In genomic region chr13:75375329-75375728, GRCh38 we compare ENCODE assay signal across 34 cellular contexts.
"Had no signal": no experiment of that assay in that cellular context is flagged by ENCODE, and none has a peak within 500 bp of the region (broad histone marks: within the 10 kb centered on the region; RNA-seq: fewer than 3 reads in every experiment).

No MANE protein-coding gene starts in this region.

- H3K4me3 ChIP-seq: adrenal gland, body of pancreas, breast epithelium had no signal

- ATAC-seq: activated CD8-positive, alpha-beta T cell treated with anti-CD3 and anti-CD28 coated beads for 36 hours; activated naive CD4-positive, alpha-beta T cell treated with anti-CD3 and anti-CD28 coated beads, Interleukin-2, amount 50 U/mL, for 72 hours; activated T-cell treated with anti-CD3 and anti-CD28 coated beads, Interleukin-2, amount 50 U/mL, for 4 hours; activated T-cell treated with anti-CD3 and anti-CD28 coated beads, Interleukin-2, amount 50 U/mL, for 72 hours; activated T-helper 17 cell treated with anti-CD3 and anti-CD28 coated beads, Interleukin-2, amount 50 U/mL, for 72 hours; body of pancreas had no signal

- FAIRE-seq: astrocyte, colon, TTC549 had no signal

- H3K27ac ChIP-seq: body of pancreas, brain microvascular endothelial cell, breast epithelium, VCaP had no signal

- H3K4me1 ChIP-seq: body of pancreas had no signal

- H3K9me3 ChIP-seq: adrenal gland, body of pancreas, breast epithelium had no signal

- H3K36me3 ChIP-seq: adrenal gland, brain microvascular endothelial cell, breast epithelium had no signal

- H3K27me3 ChIP-seq: adrenal gland, body of pancreas, brain microvascular endothelial cell, breast epithelium had no signal

- DNase-seq: activated B cell treated with CpG ODN at 0.5 μM for 24 hours; activated CD4-positive, alpha-beta memory T cell treated with anti-CD3 and anti-CD28 coated beads for 36 hours; activated CD4-positive, alpha-beta T cell treated with anti-CD3 and anti-CD28 coated beads for 4 hours; activated CD4-positive, alpha-beta T cell treated with anti-CD3 and anti-CD28 coated beads, Interleukin-2, amount 10 ng/mL, durations not matched to agents 24 days and 14 days; activated CD4-positive, alpha-beta T cell treated with anti-CD3 and anti-CD28 coated beads, Interleukin-2, amount 50 U/mL, for 1 hour; activated CD4-positive, alpha-beta T cell treated with anti-CD3 and anti-CD28 coated beads, Interleukin-2, amount 50 U/mL, for 4 hours; activated CD4-positive, CD25-positive, alpha-beta regulatory T cell treated with anti-CD3 and anti-CD28 coated beads, Interleukin-2, amount 50 U/mL, for 72 hours; activated CD8-positive, alpha-beta memory T cell treated with anti-CD3 and anti-CD28 coated beads, Interleukin-2, amount 50 U/mL, for 4 hours; activated CD8-positive, alpha-beta T cell treated with anti-CD3 and anti-CD28 coated beads for 36 hours; activated effector memory CD4-positive, alpha-beta T cell treated with anti-CD3 and anti-CD28 coated beads, Interleukin-2, amount 50 U/mL, for 16 hours; activated gamma-delta T cell treated with Interleukin-2 at 50 U/mL for 16 hours; activated naive CD4-positive, alpha-beta T cell; activated naive CD4-positive, alpha-beta T cell treated with anti-CD3 and anti-CD28 coated beads for 36 hours; activated naive CD4-positive, alpha-beta T cell treated with anti-CD3 and anti-CD28 coated beads, Interleukin-2, amount 50 U/mL, for 16 hours; activated naive CD8-positive, alpha-beta T cell treated with anti-CD3 and anti-CD28 coated beads for 36 hours; activated T-cell treated with anti-CD3 and anti-CD28 coated beads for 4 hours; activated T-cell treated with anti-CD3 and anti-CD28 coated beads, Interleukin-2, amount 50 U/mL, for 1 hour; activated T-cell treated with anti-CD3 and anti-CD28 coated beads, Interleukin-2, amount 50 U/mL, for 4 hours; activated T-cell treated with anti-CD3 and anti-CD28 coated beads, Interleukin-2, amount 50 U/mL, for 72 hours; adrenal gland; amniotic stem cell; aorta; body of pancreas; brain microvascular endothelial cell; central memory CD4-positive, alpha-beta T cell; T-helper 2 cell; T-helper 9 cell had no signal
